Comparison of ENCODE assay signal across 21 cellular contexts in genomic region chr6:42968126-42968701, GRCh38. TPM values are rescaled to one million over a fixed set of nuclear protein-coding genes. Genes with fewer than 3 reads are reported as not detected.
"Had no signal": no experiment of that assay in that cellular context is flagged by ENCODE, and none has a peak within 500 bp of the region (broad histone marks: within the 10 kb centered on the region; RNA-seq: fewer than 3 reads in every experiment).

No MANE protein-coding gene starts in this region.

- H3K27ac ChIP-seq: RWPE1 had no signal

- DNase-seq: KBM-7, MV-4-11, NCI-H1048, NCI-H1105 treated with DMSO at 0.1 percent for 48 hours, NCI-H1417 treated with DMSO at 0.1 percent for 48 hours, NCI-H146, NCI-H1694 treated with DMSO at 0.1 percent for 48 hours, NCI-H1930, NCI-H2081, NCI-H2107, NCI-H2227 treated with DMSO at 0.1 percent for 48 hours, NCI-H524, NCI-H526 treated with DMSO at 0.1 percent for 48 hours, NCI-H748 treated with DMSO at 0.1 percent for 48 hours, SHP77, SK-N-SH had no signal

- H3K9me3 ChIP-seq: SK-N-SH had no signal

- ATAC-seq: Panc1 had no signal

RNA-seq across cellular contexts. Expression of gene GNMT, which starts 7.7 kb away (rescaled TPM):
- total RNA-seq: HT-29, LHCN-M2, NCI-H460 had no signal
